Comparison of ENCODE assay signal across 9 cellular contexts in the genomic region with DNA sequence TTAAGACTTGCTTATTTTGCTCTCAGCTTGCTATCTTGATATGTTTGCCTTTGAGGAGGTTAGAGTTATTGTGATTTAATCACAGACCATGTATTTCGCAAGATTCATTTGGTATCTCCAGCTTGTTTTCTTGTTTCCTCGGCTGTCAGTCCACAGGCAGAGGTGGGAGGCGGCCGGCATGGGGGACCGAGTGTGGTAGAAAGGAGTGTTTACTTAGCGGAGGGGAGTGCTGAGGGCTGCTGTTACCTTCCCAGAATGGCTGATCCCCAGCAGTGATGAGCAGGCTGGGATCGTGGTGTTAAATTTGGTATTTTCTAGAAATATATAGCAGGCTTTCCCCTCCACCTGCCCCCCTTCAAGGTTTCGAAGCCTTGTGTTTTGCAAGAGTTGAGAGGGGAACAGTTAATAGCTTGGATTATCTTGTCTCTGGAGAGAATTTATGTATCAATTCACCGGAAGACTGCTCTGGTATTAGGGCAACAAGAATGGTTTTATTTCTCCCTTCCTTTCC.
DNase-seq lines count a peak whose midpoint lies in the region; ATAC-seq, FAIRE-seq and TF ChIP-seq lines count a peak whose summit lies in the region.
"Had no signal": no experiment of that assay in that cellular context is flagged by ENCODE, and none has a peak within 500 bp of the region (broad histone marks: within the 10 kb centered on the region; RNA-seq: fewer than 3 reads in every experiment).

No MANE protein-coding gene starts in this region.

- TF ChIP-seq CTCF in upper lobe of left lung (IDR thresholded peaks at IDR 0.05) (no peak), GM10266 (IDR thresholded peaks at IDR 0.05; ENCODE audit: control insufficient read depth, insufficient read depth, low read depth, missing control alignments) (no peak)

- DNase-seq in NCI-H1417 (lab: John Stamatoyannopoulos, UW) (peak; percentile 48 to 85 (median 77)), NCI-H1417 treated with DMSO at 0.1 percent for 48 hours (lab: John Stamatoyannopoulos, UW) (no peak), upper lobe of left lung (no peak), GM10266 (ENCODE audit: extremely low spot score) (no peak)
- DNase-seq in stimulated activated CD4-positive, alpha-beta T cell treated with anti-CD3 and anti-CD28 coated beads, Interleukin-4, amount 100 ng/mL, for 1 hour, result no peak

- H3K36me3 ChIP-seq in iPS-18a (ENCODE audit: control insufficient read depth, low read depth, low read length) (no peaks in the 10 kb centered on the region), upper lobe of left lung (no peaks in the 10 kb centered on the region)

- H3K9me3 ChIP-seq in iPS-18a (ENCODE audit: control insufficient read depth, low read depth, low read length) (no peaks in the 10 kb centered on the region), upper lobe of left lung (no peaks in the 10 kb centered on the region)

- no peak for TF ChIP-seq EP300 in upper lobe of left lung (IDR thresholded peaks at IDR 0.05)

- peaks cover 72% of the 10 kb centered on the region for H3K4me1 ChIP-seq in iPS-18a (ENCODE audit: control insufficient read depth, low read depth, low read length)
- H3K4me1 ChIP-seq in upper lobe of left lung, result peaks cover 35 to 59% (median 45%) of the 10 kb centered on the region in 4 donors

- no peak overlapping the region for H3K27ac ChIP-seq in iPS-18a (ENCODE audit: low read length)
- H3K27ac ChIP-seq in upper lobe of left lung, result peak overlapping the region in 3 of 4 donors; percentile 13 to 53 (median 36)

- TF ChIP-seq POLR2A in upper lobe of left lung (IDR thresholded peaks at IDR 0.05), result no peak

- H3K4me3 ChIP-seq in iPS-18a (ENCODE audit: low read length), result peak overlapping the region; percentile 54
- no peak overlapping the region for H3K4me3 ChIP-seq in upper lobe of left lung
- H3K4me3 ChIP-seq: lung had no signal

- ATAC-seq in upper lobe of left lung (ENCODE audit: low FRiP score in 2 of 2) (peak in 1 of 2 donors; percentile 32), GM21723 (IDR thresholded peaks at IDR 0.05; ENCODE audit: unreplicated experiment) (no peak)

- peak; percentile 83 for FAIRE-seq in TTC549 (lab: Jason Lieb, UNC)

- peak overlapping the region; percentile 53 for H3K9ac ChIP-seq in iPS-18a (ENCODE audit: low read length)

- WGBS in upper lobe of left lung, 2 donors, result 30 to 32% methylated on average over 9 of the region's 9 CpGs

- no peaks in the 10 kb centered on the region for H3K27me3 ChIP-seq in iPS-18a (ENCODE audit: control insufficient read depth, insufficient read depth, low read length)
- no peaks in the 10 kb centered on the region for H3K27me3 ChIP-seq in upper lobe of left lung

Comparison
In these comparisons a context has a peak if more than half of its experiments do, and no peak if none do; other contexts are left out.
1. DNase-seq: peak in NCI-H1417 (3 of 3); none in NCI-H1417 treated with DMSO at 0.1 percent for 48 hours (single experiment), upper lobe of left lung (0 of 2), stimulated activated CD4-positive, alpha-beta T cell treated with anti-CD3 and anti-CD28 coated beads, Interleukin-4, amount 100 ng/mL, for 1 hour (single experiment) and GM10266 (single experiment).